14 cellular contexts compared by ENCODE assay signal in the genomic region with DNA sequence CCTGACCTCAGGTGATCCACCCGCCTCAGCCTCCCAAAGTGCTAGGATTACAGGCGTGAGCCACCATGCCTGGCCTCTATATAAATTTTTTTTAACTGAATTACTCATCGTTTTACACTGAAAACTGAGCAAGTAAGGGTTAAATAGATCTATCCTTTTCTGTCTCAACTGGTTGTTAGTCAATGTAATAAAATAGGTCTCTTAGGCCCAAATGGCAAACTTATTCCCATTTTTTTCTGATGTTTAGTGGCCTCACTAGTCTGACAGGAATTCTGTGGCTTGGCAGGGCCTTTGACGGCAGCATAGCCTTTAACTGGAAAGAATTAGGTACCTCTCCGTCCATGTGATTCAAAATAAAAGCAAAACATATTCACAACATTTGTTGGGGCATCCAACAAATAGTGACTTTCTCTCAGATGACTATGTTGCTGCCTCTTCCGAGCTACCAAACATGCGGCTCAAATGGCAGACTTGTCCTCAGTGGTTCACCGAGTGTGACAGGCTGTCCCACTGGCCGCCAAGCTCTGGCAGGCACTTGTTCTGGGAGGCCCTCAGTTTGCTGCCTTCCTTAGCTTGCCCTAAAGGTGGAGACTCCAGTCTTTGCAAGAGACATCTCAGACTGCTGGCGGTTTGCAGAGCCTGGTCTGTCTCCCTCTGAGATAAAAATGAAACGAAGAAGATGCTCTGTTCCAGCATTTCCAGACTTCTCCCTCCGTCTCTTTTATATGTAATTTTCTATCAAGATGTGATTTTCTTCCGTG. TPM values are rescaled to one million over a fixed set of nuclear protein-coding genes. Genes with fewer than 3 reads are reported as not detected.
DNase-seq lines count a peak whose midpoint lies in the region; ATAC-seq, FAIRE-seq and TF ChIP-seq lines count a peak whose summit lies in the region.
"Had no signal": no experiment of that assay in that cellular context is flagged by ENCODE, and none has a peak within 500 bp of the region (broad histone marks: within the 10 kb centered on the region; RNA-seq: fewer than 3 reads in every experiment).

No MANE protein-coding gene starts in this region.

- no peak for ATAC-seq in Right ventricle myocardium inferior

- 35% methylated on average over 13 of the region's 13 CpGs for WGBS in HUES64
- 83 to 85% (median 85%) methylated on average over 13 of the region's 13 CpGs for whole genome bisulfite sequencing in small intestine, 3 donors

- H3K9me3 Mint-ChIP-seq in nephron = no peaks in the 10 kb centered on the region

- H3K4me3 ChIP-seq in HUES64 (ENCODE audit: low read length) (peak overlapping the region; percentile 33), small intestine (ENCODE audit: low read depth in 1 of 2, low read length in 2 of 2) (no peak overlapping the region)
- H3K4me3 ChIP-seq: left ventricle myocardium inferior had no signal

- peaks cover 30% of the 10 kb centered on the region for H3K4me1 Mint-ChIP-seq in nephron

- peak overlapping the region; percentile 58 to 82 (median 82) for H3K27ac Mint-ChIP-seq in nephron

- peak overlapping the region; percentile 54 for H3K9ac ChIP-seq in HUES64 (ENCODE audit: low read depth, low read length)

- H3K36me3 Mint-ChIP-seq in nephron (ENCODE audit: low read depth) = no peaks in the 10 kb centered on the region

- H3K4me1 ChIP-seq in HUES64 (ENCODE audit: insufficient read depth, low read length) (peaks cover 55% of the 10 kb centered on the region), small intestine (ENCODE audit: control insufficient read depth in 2 of 2, insufficient read depth in 1 of 2, low read depth in 1 of 2, low read length in 1 of 2) (no peaks in the 10 kb centered on the region)

- H3K4me3 Mint-ChIP-seq in nephron = peak overlapping the region in 1 of 3 experiments; percentile 7

- H3K9me3 ChIP-seq in HUES64 (ENCODE audit: insufficient read depth, low read depth, low read length) = no peaks in the 10 kb centered on the region
- no peaks in the 10 kb centered on the region for H3K9me3 ChIP-seq in small intestine (ENCODE audit: control insufficient read depth, low read depth)
- H3K9me3 ChIP-seq: left ventricle myocardium inferior had no signal

- H3K27ac ChIP-seq in HUES64 (ENCODE audit: low read depth, low read length) = peak overlapping the region; percentile 81
- H3K27ac ChIP-seq in small intestine (ENCODE audit: low read depth in 1 of 2, low read length in 1 of 2) = no peak overlapping the region
- H3K27ac ChIP-seq: left ventricle myocardium inferior had no signal

- TF ChIP-seq CTCF in nephron (IDR thresholded peaks at IDR 0.05; ENCODE audit: unreplicated experiment in 3 of 3) (no peak), GM13976 (IDR thresholded peaks at IDR 0.05; ENCODE audit: borderline replicate concordance, control extremely low read depth, extremely low read depth, insufficient read depth, missing control alignments) (no peak)

- in situ Hi-C loops in GM13976 (cut with MboI; ENCODE audit: low sequenced_read_pairs, unreplicated experiment) = no loop called here

- H3K27me3 Mint-ChIP-seq in nephron (ENCODE audit: low read depth) = peaks cover 16% of the 10 kb centered on the region

- H3K27me3 ChIP-seq in HUES64 (ENCODE audit: insufficient read depth, low read length) (no peaks in the 10 kb centered on the region; the same call in 1 of the 2 replicates), small intestine (ENCODE audit: control insufficient read depth in 2 of 2, insufficient read depth in 2 of 2, low read length in 2 of 2) (no peaks in the 10 kb centered on the region)
- H3K27me3 ChIP-seq: dorsolateral prefrontal cortex had no signal

- DNase-seq in AG20443 (ENCODE audit: low spot score) = peak; percentile 56
- peak; percentile 81 for DNase-seq in cerebellar cortex (ENCODE audit: low spot score)
- DNase-seq in Right ventricle myocardium inferior (ENCODE audit: missing footprints) = no peak
- no peak for DNase-seq in small intestine
- DNase-seq in NCI-H146 treated with DMSO at 0.1 percent for 48 hours (lab: John Stamatoyannopoulos, UW; ENCODE audit: unreplicated experiment) = no peak
- DNase-seq in GM13976 (ENCODE audit: low spot score) = no peak
- DNase-seq: left ventricle myocardium inferior, NCI-H524, occipital lobe had no signal

- no peak for FAIRE-seq in small intestine (lab: Jason Lieb, UNC)
- FAIRE-seq: TTC549, urothelium cell line had no signal

- H3K36me3 ChIP-seq in HUES64 (ENCODE audit: insufficient read depth, low read length) (no peaks in the 10 kb centered on the region), small intestine (ENCODE audit: control insufficient read depth in 2 of 2, insufficient read depth in 2 of 2, low read length in 2 of 2) (no peaks in the 10 kb centered on the region)
- H3K36me3 ChIP-seq: left ventricle myocardium inferior had no signal

- intact Hi-C loops in Right ventricle myocardium inferior (cut with DNase I) = no loop called here

RNA-seq across cellular contexts. Expression of gene ATP1A4, which starts 17.4 kb away (rescaled TPM):
- 0.40 TPM for polyA plus RNA-seq in HUES64 (2013, experiment 1 of 2)
- 0.19 TPM for polyA plus RNA-seq in HUES64 (2013, experiment 2 of 2)
- not detected for total RNA-seq in Right ventricle myocardium inferior
- under 1 TPM in 1 of 3 donors, not detected in 2; 0.12 TPM for polyA plus RNA-seq in small intestine

RNA-seq across cellular contexts. Expression of gene CASQ1, which starts 21.6 kb away (rescaled TPM):
- polyA plus RNA-seq in HUES64 (2013, experiment 1 of 2) = 0.90 TPM
- polyA plus RNA-seq in HUES64 (2013, experiment 2 of 2) = 1.1 TPM
- 27.0 TPM for total RNA-seq in Right ventricle myocardium inferior
- under 1 TPM; 0.45 to 0.66 (median 0.54) TPM for polyA plus RNA-seq in small intestine

RNA-seq across cellular contexts. Expression of gene PEA15, which starts 36.4 kb away (rescaled TPM):
- 109 TPM for polyA plus RNA-seq in HUES64 (2013, experiment 1 of 2)
- 118 TPM for polyA plus RNA-seq in HUES64 (2013, experiment 2 of 2)
- 283 TPM for total RNA-seq in Right ventricle myocardium inferior
- 100 to 1,000 TPM in 1 of 3 donors, 10 to 100 TPM in 2; 15.2 to 116 (median 54.3) TPM for polyA plus RNA-seq in small intestine

RNA-seq across cellular contexts. Expression of gene ATP1A2, which starts 53.2 kb away (rescaled TPM):
- polyA plus RNA-seq in HUES64 (2013, experiment 1 of 2) = 35.4 TPM
- polyA plus RNA-seq in HUES64 (2013, experiment 2 of 2) = 49.0 TPM
- total RNA-seq in Right ventricle myocardium inferior = 209 TPM
- 1 to 10 TPM in 1 of 3 donors, under 1 TPM in 2; 0.22 to 5.3 (median 0.54) TPM for polyA plus RNA-seq in small intestine

Comparison
In these comparisons a context has a peak if more than half of its experiments do, and no peak if none do; other contexts are left out.
1. DNase-seq: peak in AG20443 (single experiment) and cerebellar cortex (single experiment); none in Right ventricle myocardium inferior (single experiment), small intestine (single experiment), NCI-H146 treated with DMSO at 0.1 percent for 48 hours (single experiment) and GM13976 (single experiment).